Comparison of ENCODE assay signal across 13 cellular contexts in genomic region chr1:976791-977190, GRCh38. TPM values are rescaled to one million over a fixed set of nuclear protein-coding genes. Genes with fewer than 3 reads are reported as not detected.
DNase-seq lines count a peak whose midpoint lies in the region; ATAC-seq, FAIRE-seq and TF ChIP-seq lines count a peak whose summit lies in the region.
"Not testable (repeated sequence)": the region's sequence is repeated elsewhere in the genome, so short reads cannot be mapped to it uniquely, and the experiment has no call there.
"Had no signal": no experiment of that assay in that cellular context is flagged by ENCODE, and none has a peak within 500 bp of the region (broad histone marks: within the 10 kb centered on the region; RNA-seq: fewer than 3 reads in every experiment).

No MANE protein-coding gene starts in this region.

- TF ChIP-seq RAD21 in A549 (conservative IDR thresholded peaks at IDR 0.05 in 1 of 2, IDR thresholded peaks at IDR 0.05 in 1 of 2), result not testable (repeated sequence)

- not testable (repeated sequence) for TF ChIP-seq EP300 in A549 (IDR thresholded peaks at IDR 0.05)

- H3K9me3 Mint-ChIP-seq in Calu3 (ENCODE audit: low read depth, unreplicated experiment), result not testable (repeated sequence)

- H3K4me2 ChIP-seq in A549, result peak overlapping the region; percentile 82

- peak overlapping the region; percentile 66 for H3K4me3 Mint-ChIP-seq in Calu3 (ENCODE audit: low read depth, unreplicated experiment)

- ATAC-seq in A549, Right ventricle myocardium inferior, left cardiac atrium, right cardiac atrium, psoas muscle: not testable (repeated sequence)

- no CpG with 5 or more reads among the region's 39 CpGs for WGBS in A549 (ENCODE audit: missing lambda C conversion rate)
- WGBS in right cardiac atrium, result 72% methylated on average over 20 of the region's 39 CpGs
- WGBS in psoas muscle, 3 donors, result 45 to 57% (median 56%) methylated on average over 11 to 15 of the region's 39 CpGs

- not testable (repeated sequence) for BruUV-seq in Calu3 (replicated peaks; lab: Mats Ljungman, UMichigan)

- H3K36me3 ChIP-seq in psoas muscle (ENCODE audit: insufficient read depth in 1 of 2, low read depth in 1 of 2); uterus: not testable (repeated sequence)

- POLR2A ChIA-PET in A549 (lab: Yijun Ruan, JAX), result interaction anchor here (0.9 to 1.4 kb wide), 5 partner anchors 9 to 36 kb away, joined by 3 to 14 read pairs (median 4); partner anchors contain the start of genes NOC2L and PLEKHN1

- not testable (repeated sequence) for H3K27me3 ChIP-seq in right cardiac atrium (ENCODE audit: control insufficient read depth, insufficient read depth); psoas muscle (ENCODE audit: insufficient read depth in 3 of 3, low read length in 2 of 3); uterus

- intact Hi-C loops in Calu3 (cut with micrococcal nuclease; ENCODE audit: unreplicated experiment); Right ventricle myocardium inferior (cut with DNase I); left cardiac atrium (cut with DNase I); right cardiac atrium (cut with DNase I): not testable (repeated sequence)
- intact Hi-C loops in psoas muscle (cut with DNase I), result loop anchor here in 1 of 2 donors (5.0 kb wide), 1 partner anchor 74 kb away; no protein-coding TSS in a partner anchor
- intact Hi-C loops in uterus (cut with DNase I; ENCODE audit: low total_unique reads), result loop anchor here (10.0 kb wide), 2 partner anchors 72 to 258 kb away; partner anchors contain the start of genes B3GALT6 and SDF4

- H3K4me1 Mint-ChIP-seq in Calu3 (ENCODE audit: low read depth, unreplicated experiment), result peaks cover 18% of the 10 kb centered on the region

- DNase-seq in A549 (ENCODE audit: low read depth in 1 of 2, low spot score in 1 of 2); Calu3: not testable (repeated sequence)
- DNase-seq in Right ventricle myocardium inferior (ENCODE audit: missing footprints) (peak; percentile 69), left cardiac atrium (peak; percentile 34), right cardiac atrium (peak; percentile 35 to 87 (median 64)), psoas muscle (peak; percentile 34 to 92), uterus (peak; percentile 62 to 75)

- H3K4me3 ChIP-seq in A549, result peak overlapping the region; percentile 38; the same call in 1 of the 3 replicates
- not testable (repeated sequence) for H3K4me3 ChIP-seq in right cardiac atrium (ENCODE audit: low read length); psoas muscle; uterus

- peaks cover 30% of the 10 kb centered on the region for H3K36me3 Mint-ChIP-seq in Calu3 (ENCODE audit: insufficient read depth, unreplicated experiment)

- TF ChIP-seq POLR2A in A549 (IDR thresholded peaks at IDR 0.05; ENCODE audit: low read length); uterus (IDR thresholded peaks at IDR 0.05): not testable (repeated sequence)

- TF ChIP-seq CTCF in A549 (IDR thresholded peaks at IDR 0.05); Calu3 (IDR thresholded peaks at IDR 0.05; ENCODE audit: unreplicated experiment); psoas muscle (IDR thresholded peaks at IDR 0.05); uterus (IDR thresholded peaks at IDR 0.05): not testable (repeated sequence)

- H3K9me3 ChIP-seq in A549; right cardiac atrium (ENCODE audit: control insufficient read depth, low read length); psoas muscle; uterus: not testable (repeated sequence)

- H3K27ac Mint-ChIP-seq in Calu3 (ENCODE audit: unreplicated experiment), result not testable (repeated sequence)

- CTCF ChIA-PET in A549 (lab: Yijun Ruan, JAX), result interaction anchor here (0.9 to 3.7 kb wide), 10 partner anchors 10 to 110 kb away, joined by 3 to 26 read pairs (median 4); partner anchors contain the start of gene PLEKHN1
- CTCF ChIA-PET in Calu3 (lab: Charles Lee), result interaction anchor here (1.4 to 1.7 kb wide), 2 partner anchors 10 to 72 kb away, joined by 6 to 7 read pairs; partner anchors contain the start of gene PLEKHN1

- H3K27me3 Mint-ChIP-seq in Calu3 (ENCODE audit: unreplicated experiment), result peaks cover 13% of the 10 kb centered on the region

- not testable (repeated sequence) for H3K4me1 ChIP-seq in A549; right cardiac atrium (ENCODE audit: control insufficient read depth, insufficient read depth, low read length); uterus
- H3K4me1 ChIP-seq in psoas muscle, result peaks cover 34% of the 10 kb centered on the region

- H3K27ac ChIP-seq in A549, result peak overlapping the region in 1 of 2 experiments; percentile 90; a peak in 3 of 6 replicates
- H3K27ac ChIP-seq in right cardiac atrium (ENCODE audit: low read length); psoas muscle; uterus: not testable (repeated sequence)

- not testable (repeated sequence) for FAIRE-seq in A549 (lab: Jason Lieb, UNC)

RNA-seq across cellular contexts. Expression of gene PERM1, which starts 5.1 kb away (rescaled TPM):
- polyA plus RNA-seq in A549 (2011; rRNA removed) (not detected in 2 replicates), A549 (2017; fragmentation: RNase III; extraction: RNeasy Plus Mini Kit Qiagen cat#74134 plus additional on column Dnase treatment) (0.12 to 0.33 TPM (median 0.30 TPM) in 3 replicates), right cardiac atrium (112 TPM), psoas muscle (100 to 1,000 TPM in 1 of 3 donors, 10 to 100 TPM in 2; 38.1 to 239 (median 58.5) TPM)
- polyA plus RNA-seq in A549 (2012; cell fraction: cytosol; rRNA removed), result 0.03 and 0.05 TPM in 2 replicates
- polyA plus RNA-seq in A549 (2012; cell fraction: nucleus; rRNA removed), result 0.09 and 0.17 TPM in 2 replicates
- polyA minus RNA-seq in A549 (2011; rRNA and poly(A)+ RNA removed), result 0.12 TPM in 1 of 2 replicates, not detected in the other
- total RNA-seq in Calu3 (2022) (not detected in 2 replicates), Right ventricle myocardium inferior (174 TPM), left cardiac atrium (10 to 100 TPM; 78.9 to 85.5 TPM), right cardiac atrium (10 to 100 TPM; 44.4 to 78.0 (median 57.4) TPM), psoas muscle (100 to 1,000 TPM in 2 of 4 donors, 10 to 100 TPM in 2; 13.9 to 249 (median 109) TPM), uterus (1 to 10 TPM in 1 of 4 donors, not detected in 3; 2.3 TPM)
- total RNA-seq: CD4-positive, alpha-beta memory T cell; GM12878; GM23248; H1; H7 had no signal
- polyA plus RNA-seq: BJ, GM12878, H1 had no signal

RNA-seq across cellular contexts. Expression of gene PLEKHN1, which starts 10.5 kb away (rescaled TPM):
- polyA plus RNA-seq in A549 (2011; rRNA removed) (0.61 and 0.75 TPM in 2 replicates), A549 (2017; fragmentation: RNase III; extraction: RNeasy Plus Mini Kit Qiagen cat#74134 plus additional on column Dnase treatment) (3.2 to 3.6 TPM (median 3.4 TPM) in 3 replicates), right cardiac atrium (0.14 TPM), psoas muscle (under 1 TPM in 1 of 3 donors, not detected in 2; 0.03 TPM)
- polyA plus RNA-seq in A549 (2012; cell fraction: cytosol; rRNA removed), result 1.6 and 2.3 TPM in 2 replicates
- polyA plus RNA-seq in A549 (2012; cell fraction: nucleus; rRNA removed), result 9.4 and 13.1 TPM in 2 replicates
- polyA minus RNA-seq in A549 (2011; rRNA and poly(A)+ RNA removed), result 0.33 and 0.73 TPM in 2 replicates
- total RNA-seq in Calu3 (2022) (11.9 and 16.2 TPM in 2 replicates), Right ventricle myocardium inferior (not detected), left cardiac atrium (under 1 TPM; 0.38 to 0.50 TPM), right cardiac atrium (under 1 TPM in 1 of 4 donors, not detected in 3; 0.41 TPM), psoas muscle (not detected), uterus (1 to 10 TPM in 1 of 4 donors, not detected in 3; 1.1 TPM)

RNA-seq across cellular contexts. Expression of gene KLHL17, which starts 16.4 kb away (rescaled TPM):
- polyA plus RNA-seq in A549 (2011; rRNA removed), result 5.7 and 8.5 TPM in 2 replicates
- polyA plus RNA-seq in A549 (2012; cell fraction: cytosol; rRNA removed), result 24.0 and 29.4 TPM in 2 replicates
- 322 and 395 TPM in 2 replicates for polyA plus RNA-seq in A549 (2012; cell fraction: nucleus; rRNA removed)
- polyA plus RNA-seq in A549 (2017; fragmentation: RNase III; extraction: RNeasy Plus Mini Kit Qiagen cat#74134 plus additional on column Dnase treatment), result 17.9 to 21.6 TPM (median 18.7 TPM) in 3 replicates
- 1.9 and 2.5 TPM in 2 replicates for polyA minus RNA-seq in A549 (2011; rRNA and poly(A)+ RNA removed)
- 27.1 and 27.8 TPM in 2 replicates for total RNA-seq in Calu3 (2022)
- total RNA-seq in Right ventricle myocardium inferior, result 7.0 TPM
- total RNA-seq in left cardiac atrium, result 1 to 10 TPM; 5.7 to 8.2 TPM
- 1 to 10 TPM; 5.0 to 9.7 (median 6.6) TPM for total RNA-seq in right cardiac atrium
- polyA plus RNA-seq in right cardiac atrium, result 5.3 TPM
- total RNA-seq in psoas muscle, result 1 to 10 TPM; 2.1 to 3.8 (median 3.0) TPM
- polyA plus RNA-seq in psoas muscle, result 1 to 10 TPM; 3.4 to 5.5 (median 4.1) TPM
- total RNA-seq in uterus, result 10 to 100 TPM in 2 of 4 donors, 1 to 10 TPM in 2; 1.8 to 15.3 (median 9.6) TPM

RNA-seq across cellular contexts. Expression of gene NOC2L, which starts 17.7 kb away (rescaled TPM):
- polyA plus RNA-seq in A549 (2011; rRNA removed) (41.0 and 48.4 TPM in 2 replicates), A549 (2017; fragmentation: RNase III; extraction: RNeasy Plus Mini Kit Qiagen cat#74134 plus additional on column Dnase treatment) (68.1 to 81.6 TPM (median 73.5 TPM) in 3 replicates), right cardiac atrium (44.3 TPM), psoas muscle (100 to 1,000 TPM in 1 of 3 donors, 10 to 100 TPM in 2; 78.1 to 106 (median 92.7) TPM)
- 74.3 and 83.6 TPM in 2 replicates for polyA plus RNA-seq in A549 (2012; cell fraction: cytosol; rRNA removed)
- polyA plus RNA-seq in A549 (2012; cell fraction: nucleus; rRNA removed), result 144 and 170 TPM in 2 replicates
- polyA minus RNA-seq in A549 (2011; rRNA and poly(A)+ RNA removed), result 55.5 and 68.4 TPM in 2 replicates
- total RNA-seq in Calu3 (2022) (98.6 and 107 TPM in 2 replicates), Right ventricle myocardium inferior (41.7 TPM), left cardiac atrium (10 to 100 TPM; 38.1 to 48.7 TPM), right cardiac atrium (10 to 100 TPM; 43.6 to 48.6 (median 45.5) TPM), psoas muscle (10 to 100 TPM; 61.4 to 87.0 (median 82.7) TPM), uterus (10 to 100 TPM; 21.8 to 58.8 (median 37.5) TPM)

RNA-seq across cellular contexts. Expression of gene HES4, which starts 23.1 kb away (rescaled TPM):
- polyA plus RNA-seq in A549 (2011; rRNA removed), result 4.2 and 5.9 TPM in 2 replicates
- polyA plus RNA-seq in A549 (2012; cell fraction: cytosol; rRNA removed), result 32.9 and 46.9 TPM in 2 replicates
- 111 and 145 TPM in 2 replicates for polyA plus RNA-seq in A549 (2012; cell fraction: nucleus; rRNA removed)
- 8.4 to 9.6 TPM (median 8.8 TPM) in 3 replicates for polyA plus RNA-seq in A549 (2017; fragmentation: RNase III; extraction: RNeasy Plus Mini Kit Qiagen cat#74134 plus additional on column Dnase treatment)
- polyA minus RNA-seq in A549 (2011; rRNA and poly(A)+ RNA removed), result 0.99 and 3.5 TPM in 2 replicates
- 35.5 and 51.3 TPM in 2 replicates for total RNA-seq in Calu3 (2022)
- 36.7 TPM for total RNA-seq in Right ventricle myocardium inferior
- 10 to 100 TPM; 42.1 to 68.3 TPM for total RNA-seq in left cardiac atrium
- 10 to 100 TPM; 37.3 to 62.5 (median 38.6) TPM for total RNA-seq in right cardiac atrium
- 25.7 TPM for polyA plus RNA-seq in right cardiac atrium
- 10 to 100 TPM in 3 of 4 donors, 1 to 10 TPM in 1; 7.2 to 21.8 (median 12.6) TPM for total RNA-seq in psoas muscle
- 10 to 100 TPM in 1 of 3 donors, 1 to 10 TPM in 2; 2.3 to 20.2 (median 5.4) TPM for polyA plus RNA-seq in psoas muscle
- total RNA-seq in uterus, result 10 to 100 TPM; 19.6 to 41.0 (median 36.3) TPM
- total RNA-seq: CD4-positive, alpha-beta memory T cell had no signal

Comparison
In these comparisons a context has a peak if more than half of its experiments do, and no peak if none do; other contexts are left out.
1. RNA of gene PERM1, which starts 5.1 kb away (total RNA-seq): 174 TPM in Right ventricle myocardium inferior (single experiment), 13.9 to 249 TPM in psoas muscle, 78.9 to 85.5 TPM in left cardiac atrium and 44.4 to 78.0 TPM in right cardiac atrium; 2.3 TPM in uterus and not detected in Calu3; every median in the first group is over 4 times any median in the second.